Comparison of ENCODE assay signal across 8 cellular contexts in the genomic region with DNA sequence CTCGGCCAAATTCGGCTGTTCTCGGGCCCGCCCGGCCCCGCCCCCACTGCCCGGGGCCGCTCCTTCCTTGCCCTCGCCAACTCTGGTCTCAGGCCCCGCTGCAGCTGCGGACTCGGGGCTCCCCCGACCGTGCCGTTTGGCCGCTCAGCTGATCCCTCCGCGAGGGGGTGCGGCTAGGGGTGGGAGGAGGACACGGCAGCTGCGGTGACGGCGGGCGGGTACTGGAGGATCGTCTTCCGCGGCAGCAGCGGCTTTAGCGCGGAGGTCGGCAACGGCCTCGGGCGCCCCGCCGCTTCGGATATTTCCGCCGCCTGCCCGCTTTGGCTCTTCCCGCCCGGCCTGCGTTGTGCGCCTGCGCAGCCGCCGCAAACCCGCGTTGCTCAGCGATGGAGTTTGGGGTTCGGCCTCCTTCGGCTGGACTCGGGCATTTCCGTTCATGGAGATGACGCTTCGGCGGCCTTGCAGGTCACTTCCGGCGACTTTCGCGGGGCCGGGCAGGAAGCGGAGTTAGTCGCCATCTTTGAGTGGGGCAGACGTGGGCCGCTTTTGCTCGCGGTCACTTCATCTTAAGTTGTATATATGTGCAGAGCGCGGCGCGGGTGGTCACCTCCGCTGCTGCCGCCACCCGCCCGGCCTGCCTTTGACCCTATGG. TPM values are rescaled to one million over a fixed set of nuclear protein-coding genes. Genes with fewer than 3 reads are reported as not detected.
DNase-seq lines count a peak whose midpoint lies in the region; ATAC-seq, FAIRE-seq and TF ChIP-seq lines count a peak whose summit lies in the region.

No MANE protein-coding gene starts in this region.

- H3K79me2 ChIP-seq in hepatocyte, result peaks cover 56% of the 10 kb centered on the region

- in situ Hi-C loops in gastrocnemius medialis (cut with MboI; ENCODE audit: low sequenced_read_pairs in 4 of 4), result no loop called here

- no peak for FAIRE-seq in GM12891 (lab: Jason Lieb, UNC)

- H2AFZ ChIP-seq in hepatocyte, result peak overlapping the region; percentile 39

- ATAC-seq in HG02763 (IDR thresholded peaks at IDR 0.05; ENCODE audit: unreplicated experiment) (peak; percentile 50), gastrocnemius medialis (peak; percentile 81 to 84)

- TF ChIP-seq CTCF in hepatocyte (IDR thresholded peaks at IDR 0.05; ENCODE audit: poor library complexity) (peak; percentile 2), gastrocnemius medialis (IDR thresholded peaks at IDR 0.05 in 4 of 5, conservative IDR thresholded peaks at IDR 0.05 in 1 of 5) (no peak)

- intact Hi-C loops in gastrocnemius medialis (cut with DNase I; ENCODE audit: low total_unique reads), result loop anchor here (1.0 kb wide), 2 partner anchors 14 to 15 kb away; a partner anchor contains a TSS

- peak; percentile 88 for DNase-seq in GM12891 (ENCODE audit: insufficient read length, low spot score)
- peak; percentile 99 for DNase-seq in RPMI8226
- DNase-seq in hepatocyte (ENCODE audit: low spot score), result peak; percentile 99
- DNase-seq in gastrocnemius medialis, result peak; percentile 99
- no peak for DNase-seq in NCI-H524 (lab: John Stamatoyannopoulos, UW)
- DNase-seq in NK-92 (lab: John Stamatoyannopoulos, UW; ENCODE audit: unreplicated experiment), result no peak

- H3K27me3 ChIP-seq in hepatocyte, result no peaks in the 10 kb centered on the region
- H3K27me3 ChIP-seq in gastrocnemius medialis, result no peaks in the 10 kb centered on the region

- WGBS in hepatocyte (ENCODE audit: low lambda C conversion rate, missing lambda C conversion rate), result under 1% methylated on average over 60 of the region's 76 CpGs

- H3K4me1 ChIP-seq in hepatocyte (ENCODE audit: insufficient read depth) (peaks cover 22% of the 10 kb centered on the region), gastrocnemius medialis (peaks cover 55 to 73% of the 10 kb centered on the region in 2 donors)

- no peaks in the 10 kb centered on the region for H3K9me2 ChIP-seq in hepatocyte (replicated peaks; ENCODE audit: insufficient read depth)

- H3K9me3 ChIP-seq in hepatocyte (ENCODE audit: low read depth), result no peaks in the 10 kb centered on the region
- H3K9me3 ChIP-seq in gastrocnemius medialis, result no peaks in the 10 kb centered on the region

- H3K4me2 ChIP-seq in hepatocyte, result peak overlapping the region; percentile 77

- H3K4me3 ChIP-seq in hepatocyte (peak overlapping the region; percentile 40), gastrocnemius medialis (peak overlapping the region; percentile 72 to 80 (median 78))

- no peaks in the 10 kb centered on the region for H4K20me1 ChIP-seq in hepatocyte (ENCODE audit: insufficient read depth, poor library complexity, severe bottlenecking)

- H3K27ac ChIP-seq in angular gyrus (ENCODE audit: low read depth, low read length) (peak overlapping the region; percentile 100), hepatocyte (peak overlapping the region; percentile 98), gastrocnemius medialis (peak overlapping the region; percentile 97 to 99 (median 97))

- H3K36me3 ChIP-seq in hepatocyte (replicated peaks; ENCODE audit: insufficient read depth, low read depth) (no peaks in the 10 kb centered on the region), gastrocnemius medialis (peaks cover 0 to 17% of the 10 kb centered on the region in 2 donors)

- TF ChIP-seq POLR2A in GM12891 (IDR thresholded peaks at IDR 0.05; ENCODE audit: low read depth, low read length) (no peak), gastrocnemius medialis (IDR thresholded peaks at IDR 0.05) (peak; percentile 60 to 69)

TF ChIP-seq in GM12891, 5 proteins besides CTCF, POLR2A, EP300 and RAD21:
- TF ChIP-seq SPI1 (IDR thresholded peaks at IDR 0.05; ENCODE audit: low read depth, low read length), result 0 out of 2 replicates have a peak, but pooled peaks have one; percentile 1
- no peak for TF ChIP-seq PAX5 (IDR thresholded peaks at IDR 0.05; ENCODE audit: insufficient read depth, low read length, severe bottlenecking)
- no peak; the same call in 1 of the 2 replicates for TF ChIP-seq TAF1 (IDR thresholded peaks at IDR 0.05; ENCODE audit: low read depth, low read length)
- no peak for TF ChIP-seq POU2F2 (IDR thresholded peaks at IDR 0.05; ENCODE audit: low read depth, low read length)
- TF ChIP-seq POLR2AphosphoS5 (IDR thresholded peaks at IDR 0.05; ENCODE audit: low read depth, low read length), result no peak
TF ChIP-seq in GM12891: peak in this region for 1.

RNA-seq across cellular contexts. Expression of a gene that starts 0.3 kb away (rescaled TPM):
- polyA plus RNA-seq in GM12891 (2012; ENCODE audit: low read depth, missing spikeins), result 61.5 TPM
- total RNA-seq in hepatocyte (48.5 and 54.4 TPM in 2 replicates), gastrocnemius medialis (10 to 100 TPM; 23.5 to 74.5 (median 41.6) TPM)
- polyA plus RNA-seq in hepatocyte, result 111 TPM in 2 replicates

RNA-seq across cellular contexts. Expression of a gene that starts 3.8 kb away (rescaled TPM):
- polyA plus RNA-seq in GM12891 (2012; ENCODE audit: low read depth, missing spikeins), result 146 TPM
- 88.4 and 122 TPM in 2 replicates for total RNA-seq in hepatocyte
- polyA plus RNA-seq in hepatocyte, result 188 and 196 TPM in 2 replicates
- 100 to 1,000 TPM in 2 of 4 donors, 10 to 100 TPM in 2; 82.3 to 165 (median 113) TPM for total RNA-seq in gastrocnemius medialis

RNA-seq across cellular contexts. Expression of a gene that starts 14.4 kb away (rescaled TPM):
- polyA plus RNA-seq in GM12891 (2012; ENCODE audit: low read depth, missing spikeins), result 7.4 TPM
- total RNA-seq in hepatocyte (19.0 and 23.5 TPM in 2 replicates), gastrocnemius medialis (10 to 100 TPM in 3 of 4 donors, 1 to 10 TPM in 1; 6.8 to 21.5 (median 15.1) TPM)
- 19.9 and 29.0 TPM in 2 replicates for polyA plus RNA-seq in hepatocyte

RNA-seq across cellular contexts. Expression of a gene that starts 14.9 kb away (rescaled TPM):
- 367 TPM for polyA plus RNA-seq in GM12891 (2012; ENCODE audit: low read depth, missing spikeins)
- total RNA-seq in hepatocyte (189 and 191 TPM in 2 replicates), gastrocnemius medialis (100 to 1,000 TPM; 145 to 239 (median 191) TPM)
- polyA plus RNA-seq in hepatocyte, result 159 and 180 TPM in 2 replicates

RNA-seq across cellular contexts. Expression of a gene that starts 39.1 kb away (rescaled TPM):
- polyA plus RNA-seq in GM12891 (2012; ENCODE audit: low read depth, missing spikeins), result 6.1 TPM
- 3.3 and 5.4 TPM in 2 replicates for total RNA-seq in hepatocyte
- polyA plus RNA-seq in hepatocyte, result 18.5 and 21.6 TPM in 2 replicates
- total RNA-seq in gastrocnemius medialis, result 10 to 100 TPM in 2 of 4 donors, 1 to 10 TPM in 2; 5.9 to 12.2 (median 9.6) TPM

Comparison
In these comparisons a context has a peak if more than half of its experiments do, and no peak if none do; other contexts are left out.
1. DNase-seq: peak in GM12891 (single experiment), RPMI8226 (single experiment), hepatocyte (single experiment) and gastrocnemius medialis (2 of 2); none in NCI-H524 (0 of 2) and NK-92 (single experiment).
2. Peak in every context shown above with its lines, with median percentiles within 50 percentile points of each other: H3K27ac ChIP-seq.